ENCODE assay signal across 29 cellular contexts in genomic region chr6:39973661-39974060, GRCh38.
"Had no signal": no experiment of that assay in that cellular context is flagged by ENCODE, and none has a peak within 500 bp of the region (broad histone marks: within the 10 kb centered on the region; RNA-seq: fewer than 3 reads in every experiment).

No MANE protein-coding gene starts in this region.

- H3K4me1 Mint-ChIP-seq: natural killer cell; nephron; neural progenitor cell; stimulated activated effector memory CD8-positive, alpha-beta T cell treated with anti-CD3 and anti-CD28 coated beads, Interleukin-12 subunit alpha, Interleukin-12 subunit beta, amount 100 ng/mL, for 72 hours; stimulated activated naive CD8-positive, alpha-beta T cell treated with anti-CD3 and anti-CD28 coated beads, Interleukin-15, amount 100 ng/mL, for 72 hours had no signal

- H3K4me3 ChIP-seq: neural progenitor cell, ovary, psoas muscle, right lobe of liver, sigmoid colon, suprapubic skin, testis, tibial artery, transverse colon, upper lobe of right lung, uterus had no signal

- H3K4me2 ChIP-seq: neural progenitor cell had no signal

- H3K9ac ChIP-seq: neural progenitor cell, parathyroid adenoma had no signal

- H3K4me3 Mint-ChIP-seq: natural killer cell; nephron; neural progenitor cell; stimulated activated effector memory CD8-positive, alpha-beta T cell treated with anti-CD3 and anti-CD28 coated beads, Interleukin-12 subunit alpha, Interleukin-12 subunit beta, amount 100 ng/mL, for 72 hours; stimulated activated naive CD8-positive, alpha-beta T cell treated with anti-CD3 and anti-CD28 coated beads, Interleukin-15, amount 100 ng/mL, for 72 hours; type B pancreatic cell had no signal

- H3K9me3 Mint-ChIP-seq: natural killer cell; nephron; neural progenitor cell; stimulated activated effector memory CD8-positive, alpha-beta T cell treated with anti-CD3 and anti-CD28 coated beads, Interleukin-12 subunit alpha, Interleukin-12 subunit beta, amount 100 ng/mL, for 72 hours; stimulated activated naive CD8-positive, alpha-beta T cell treated with anti-CD3 and anti-CD28 coated beads, Interleukin-15, amount 100 ng/mL, for 72 hours; type B pancreatic cell had no signal

- H3K4me1 ChIP-seq: neural progenitor cell, parathyroid adenoma, psoas muscle, sigmoid colon, testis, upper lobe of right lung, uterus had no signal

- ATAC-seq: natural killer cell; psoas muscle; right cardiac atrium; stimulated activated effector memory CD8-positive, alpha-beta T cell treated with anti-CD3 and anti-CD28 coated beads, Interleukin-12 subunit alpha, Interleukin-12 subunit beta, amount 100 ng/mL, for 72 hours; stimulated activated naive CD8-positive, alpha-beta T cell treated with anti-CD3 and anti-CD28 coated beads, Interleukin-15, amount 100 ng/mL, for 72 hours; stimulated activated naive CD8-positive, alpha-beta T cell treated with anti-CD3 and anti-CD28 coated beads, Interleukin-15, Interleukin-2, amounts not matched to agents 100 U/mL and 50 U/mL, for 24 hours; upper lobe of right lung had no signal

- H3K36me3 Mint-ChIP-seq: natural killer cell; neural progenitor cell; stimulated activated effector memory CD8-positive, alpha-beta T cell treated with anti-CD3 and anti-CD28 coated beads, Interleukin-12 subunit alpha, Interleukin-12 subunit beta, amount 100 ng/mL, for 72 hours; type B pancreatic cell had no signal

- H3K79me2 ChIP-seq: parathyroid adenoma had no signal

- DNase-seq: natural killer cell; occipital lobe; ovary; posterior cingulate gyrus; psoas muscle; right cardiac atrium; right lobe of liver; sigmoid colon; stimulated activated CD4-positive, alpha-beta T cell treated with anti-CD3 and anti-CD28 coated beads, Interleukin-15, amount 100 ng/mL, for 24 hours; stimulated activated CD4-positive, alpha-beta T cell treated with anti-CD3 and anti-CD28 coated beads, Interleukin-2, amount 100 ng/mL, for 24 hours; stimulated activated CD4-positive, alpha-beta T cell treated with anti-CD3 and anti-CD28 coated beads, Interleukin-2, amount 100 ng/mL, for 48 hours; stimulated activated CD4-positive, alpha-beta T cell treated with anti-CD3 and anti-CD28 coated beads, Interleukin-4, amount 100 ng/mL, for 24 hours; stimulated activated naive CD4-positive, alpha-beta T cell; stimulated activated naive CD8-positive, alpha-beta T cell treated with anti-CD3 and anti-CD28 coated beads, Interleukin-15, amount 100 ng/mL, for 72 hours; stimulated activated naive CD8-positive, alpha-beta T cell treated with anti-CD3 and anti-CD28 coated beads, Interleukin-15, Interleukin-2, amounts not matched to agents 100 U/mL and 50 U/mL, for 24 hours; substantia nigra; testis; tibial artery; transverse colon; upper lobe of right lung; uterus had no signal

- H3K27ac Mint-ChIP-seq: natural killer cell; nephron; neural progenitor cell; progenitor cell of endocrine pancreas; stimulated activated effector memory CD8-positive, alpha-beta T cell treated with anti-CD3 and anti-CD28 coated beads, Interleukin-12 subunit alpha, Interleukin-12 subunit beta, amount 100 ng/mL, for 72 hours; type B pancreatic cell had no signal

- FAIRE-seq: small intestine had no signal

- H2AFZ ChIP-seq: neural progenitor cell, parathyroid adenoma had no signal

- H3K27me3 ChIP-seq: neural progenitor cell, ovary, right lobe of liver, testis, tibial artery, transverse colon, upper lobe of right lung, uterus had no signal

- H3K9me3 ChIP-seq: ovary, psoas muscle, right lobe of liver, sigmoid colon, suprapubic skin, testis, tibial artery, transverse colon, upper lobe of right lung, uterus had no signal

- H3K27ac ChIP-seq: neural progenitor cell, ovary, parathyroid adenoma, psoas muscle, sigmoid colon, suprapubic skin, testis, tibial artery, transverse colon, upper lobe of right lung, uterus had no signal

- H3K36me3 ChIP-seq: neural progenitor cell, ovary, right lobe of liver, sigmoid colon, suprapubic skin, tibial artery, transverse colon, upper lobe of right lung, uterus had no signal
